12 cellular contexts compared by ENCODE assay signal in the genomic region with DNA sequence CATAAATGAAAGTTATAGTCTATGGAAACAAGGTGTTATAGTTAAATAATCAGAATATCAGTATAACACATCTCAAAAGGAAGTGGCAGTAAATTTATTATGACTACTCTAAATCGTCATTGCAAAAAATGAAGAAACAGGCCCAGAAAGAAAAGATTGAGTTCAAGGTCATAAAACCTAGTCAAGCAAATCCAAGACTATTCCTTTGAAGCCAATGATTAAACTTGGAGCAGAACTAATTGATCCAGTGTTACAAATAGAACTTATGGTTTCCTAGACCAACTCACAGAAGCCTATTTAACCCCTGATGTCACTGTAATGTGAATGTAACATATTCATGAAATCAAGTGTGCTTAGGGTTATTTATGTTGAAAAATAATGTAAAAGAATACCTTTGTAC. TPM values are rescaled to one million over a fixed set of nuclear protein-coding genes. Genes with fewer than 3 reads are reported as not detected.
DNase-seq lines count a peak whose midpoint lies in the region; ATAC-seq, FAIRE-seq and TF ChIP-seq lines count a peak whose summit lies in the region.
"Had no signal": no experiment of that assay in that cellular context is flagged by ENCODE, and none has a peak within 500 bp of the region (broad histone marks: within the 10 kb centered on the region; RNA-seq: fewer than 3 reads in every experiment).

No MANE protein-coding gene starts in this region.

- peaks cover 30% of the 10 kb centered on the region for H4K20me1 ChIP-seq in astrocyte (ENCODE audit: insufficient read depth, low read length)

- peaks cover 0 to 19% of the 10 kb centered on the region in 2 experiments; a peak in 1 of 3 replicates for H3K36me3 ChIP-seq in HEK293 (ENCODE audit: control insufficient read depth in 2 of 2, insufficient read depth in 1 of 2, low read length in 2 of 2)
- H3K36me3 ChIP-seq in astrocyte (ENCODE audit: insufficient read depth, low read length): no peaks in the 10 kb centered on the region
- H3K36me3 ChIP-seq in mesodermal cell (ENCODE audit: control insufficient read depth, insufficient read depth, low read length): peaks cover 13% of the 10 kb centered on the region
- H3K36me3 ChIP-seq in small intestine (ENCODE audit: control insufficient read depth in 2 of 2, insufficient read depth in 2 of 2, low read length in 2 of 2): no peaks in the 10 kb centered on the region

- H3K27ac Mint-ChIP-seq in astrocyte (ENCODE audit: unreplicated experiment): no peak overlapping the region

- peaks cover 54% of the 10 kb centered on the region for H3K79me2 ChIP-seq in astrocyte (ENCODE audit: insufficient read depth, low read length)

- TF ChIP-seq CTCF in AG10803 (conservative IDR thresholded peaks at IDR 0.05; ENCODE audit: low read length) (no peak), HEK293 (tag by site-specific recombination; IDR thresholded peaks at IDR 0.05) (no peak), astrocyte (IDR thresholded peaks at IDR 0.05; ENCODE audit: insufficient read depth, low read depth, low read length) (no peak)

- peak overlapping the region; percentile 85 for H3K4me3 ChIP-seq in AG10803 (ENCODE audit: low read length)
- peak overlapping the region; percentile 86; the same call in 1 of the 2 replicates for H3K4me3 ChIP-seq in HEK293 (ENCODE audit: low read depth, low read length)
- peak overlapping the region; percentile 83 for H3K4me3 ChIP-seq in astrocyte (ENCODE audit: insufficient read depth, low read depth, low read length)
- H3K4me3 ChIP-seq in mesodermal cell (ENCODE audit: extremely low read depth, insufficient read depth, low read length, poor library complexity, severe bottlenecking): peak overlapping the region; percentile 63
- no peak overlapping the region for H3K4me3 ChIP-seq in small intestine (ENCODE audit: low read depth in 1 of 2, low read length in 2 of 2)

- H3K27ac ChIP-seq in HEK293 (ENCODE audit: extremely low read depth, low read depth, low read length) (no peak overlapping the region), astrocyte (ENCODE audit: low read depth, low read length) (no peak overlapping the region), mesodermal cell (ENCODE audit: low read depth, low read length, severe bottlenecking) (no peak overlapping the region), small intestine (ENCODE audit: low read depth in 1 of 2, low read length in 1 of 2) (no peak overlapping the region)

- H3K9me3 ChIP-seq in HEK293 (ENCODE audit: control insufficient read depth, insufficient read depth, low read depth, low read length): no peaks in the 10 kb centered on the region
- no peaks in the 10 kb centered on the region for H3K9me3 ChIP-seq in astrocyte (ENCODE audit: insufficient read depth, low read depth, low read length)
- H3K9me3 ChIP-seq in mesodermal cell (ENCODE audit: control insufficient read depth, low read length): no peaks in the 10 kb centered on the region
- H3K9me3 ChIP-seq in small intestine (ENCODE audit: control insufficient read depth, low read depth): no peaks in the 10 kb centered on the region
- H3K9me3 ChIP-seq: heart right ventricle had no signal

- CTCF ChIA-PET in HEK293 (lab: Yijun Ruan, JAX): no interaction called here

- H3K4me3 Mint-ChIP-seq in astrocyte (ENCODE audit: unreplicated experiment): peak overlapping the region; percentile 91

- H3K36me3 Mint-ChIP-seq in astrocyte (ENCODE audit: low read depth, unreplicated experiment): no peaks in the 10 kb centered on the region

- H3K4me1 ChIP-seq in HEK293 (ENCODE audit: control insufficient read depth, insufficient read depth, low read length): no peaks in the 10 kb centered on the region
- peaks cover 11% of the 10 kb centered on the region for H3K4me1 ChIP-seq in astrocyte (ENCODE audit: insufficient read depth, low read length)
- H3K4me1 ChIP-seq in mesodermal cell (ENCODE audit: control insufficient read depth, insufficient read depth, low read length, poor library complexity, severe bottlenecking): no peaks in the 10 kb centered on the region
- no peaks in the 10 kb centered on the region for H3K4me1 ChIP-seq in small intestine (ENCODE audit: control insufficient read depth in 2 of 2, insufficient read depth in 1 of 2, low read depth in 1 of 2, low read length in 1 of 2)

- ATAC-seq in GM18517 (IDR thresholded peaks at IDR 0.05; ENCODE audit: unreplicated experiment): no peak
- ATAC-seq: heart right ventricle, sciatic nerve had no signal

- POLR2A ChIA-PET in HEK293 (lab: Yijun Ruan, JAX): interaction anchor here (3.2 kb wide), 1 partner anchor 11 kb away, joined by 39 read pairs; a partner anchor contains a TSS

- peaks cover 12% of the 10 kb centered on the region for H3K4me1 Mint-ChIP-seq in astrocyte (ENCODE audit: low read depth, unreplicated experiment)

- FAIRE-seq in astrocyte (lab: Jason Lieb, UNC) (peak; percentile 95), small intestine (lab: Jason Lieb, UNC) (no peak)

- H3K27me3 ChIP-seq in astrocyte (ENCODE audit: insufficient read depth, low read length) (no peaks in the 10 kb centered on the region), small intestine (ENCODE audit: control insufficient read depth in 2 of 2, insufficient read depth in 2 of 2, low read length in 2 of 2) (no peaks in the 10 kb centered on the region)

- no peaks in the 10 kb centered on the region for H3K9me3 Mint-ChIP-seq in astrocyte (ENCODE audit: unreplicated experiment)

- no peaks in the 10 kb centered on the region for H3K27me3 Mint-ChIP-seq in astrocyte (ENCODE audit: low read depth, unreplicated experiment)

- WGBS in mesodermal cell (ENCODE audit: insufficient coverage in 2 of 2), 2 experiments: no CpG with 5 or more reads among the region's 1 CpG
- WGBS in small intestine, 3 donors: 9 to 17% (median 10%) methylated on average over 1 of the region's 1 CpG

- no peak for DNase-seq in AG10803 (ENCODE audit: low read depth)
- no peak for DNase-seq in astrocyte (ENCODE audit: low read depth)
- no peak for DNase-seq in SK-N-DZ (ENCODE audit: low spot score)
- no peak for DNase-seq in T-helper 9 cell
- no peak for DNase-seq in small intestine
- DNase-seq: heart right ventricle, NCI-H1436, SHP77 treated with DMSO at 0.1 percent for 48 hours had no signal

- peak overlapping the region; percentile 90 for H3K4me2 ChIP-seq in astrocyte (ENCODE audit: low read length)

- peak overlapping the region; percentile 88 for H3K9ac ChIP-seq in astrocyte (ENCODE audit: low read length)

- no peak overlapping the region for H2AFZ ChIP-seq in astrocyte (ENCODE audit: low read depth, low read length)

TF ChIP-seq in HEK293, 187 proteins besides CTCF, POLR2A, EP300 and RAD21:
- TF ChIP-seq SCRT2 (tag by site-specific recombination; IDR thresholded peaks at IDR 0.05) (no peak), ZNF404 (tag by site-specific recombination; IDR thresholded peaks at IDR 0.05) (no peak), ZEB2 (tag by site-specific recombination; IDR thresholded peaks at IDR 0.05) (no peak), TCF7L2 (IDR thresholded peaks at IDR 0.05; ENCODE audit: borderline replicate concordance, low read depth, low read length) (peak; percentile 40; the same call in 1 of the 2 replicates), HOXD13 (CRISPR knock-in tag; IDR thresholded peaks at IDR 0.05; ENCODE audit: borderline replicate concordance) (no peak)
- TF ChIP-seq, protein P1, sequence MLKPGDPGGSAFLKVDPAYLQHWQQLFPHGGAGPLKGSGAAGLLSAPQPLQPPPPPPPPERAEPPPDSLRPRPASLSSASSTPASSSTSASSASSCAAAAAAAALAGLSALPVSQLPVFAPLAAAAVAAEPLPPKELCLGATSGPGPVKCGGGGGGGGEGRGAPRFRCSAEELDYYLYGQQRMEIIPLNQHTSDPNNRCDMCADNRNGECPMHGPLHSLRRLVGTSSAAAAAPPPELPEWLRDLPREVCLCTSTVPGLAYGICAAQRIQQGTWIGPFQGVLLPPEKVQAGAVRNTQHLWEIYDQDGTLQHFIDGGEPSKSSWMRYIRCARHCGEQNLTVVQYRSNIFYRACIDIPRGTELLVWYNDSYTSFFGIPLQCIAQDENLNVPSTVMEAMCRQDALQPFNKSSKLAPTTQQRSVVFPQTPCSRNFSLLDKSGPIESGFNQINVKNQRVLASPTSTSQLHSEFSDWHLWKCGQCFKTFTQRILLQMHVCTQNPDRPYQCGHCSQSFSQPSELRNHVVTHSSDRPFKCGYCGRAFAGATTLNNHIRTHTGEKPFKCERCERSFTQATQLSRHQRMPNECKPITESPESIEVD (tag by site-specific recombination; IDR thresholded peaks at IDR 0.05): peak; percentile 65

RNA-seq across cellular contexts. Expression of a gene that starts 1.9 kb away (rescaled TPM):
- total RNA-seq in astrocyte: 27.5 and 28.8 TPM in 2 replicates
- polyA plus RNA-seq in mesodermal cell (2013, experiment 1 of 2): 16.3 TPM
- 16.1 TPM for polyA plus RNA-seq in mesodermal cell (2013, experiment 2 of 2)
- 12.0 and 13.4 TPM in 2 replicates for polyA plus RNA-seq in SK-N-DZ (2014; cell fraction: cytosol; rRNA removed)
- polyA plus RNA-seq in SK-N-DZ (2014; cell fraction: nucleus; rRNA removed): 11.1 and 12.3 TPM in 2 replicates
- polyA plus RNA-seq in small intestine: 10 to 100 TPM in 1 of 3 donors, 1 to 10 TPM in 2; 4.9 to 12.8 (median 7.8) TPM

RNA-seq across cellular contexts. Expression of a gene that starts 11.3 kb away (rescaled TPM):
- 5.0 and 5.3 TPM in 2 replicates for total RNA-seq in astrocyte
- 3.5 TPM for polyA plus RNA-seq in mesodermal cell (2013, experiment 1 of 2)
- polyA plus RNA-seq in mesodermal cell (2013, experiment 2 of 2): 3.0 TPM
- polyA plus RNA-seq in SK-N-DZ (2014; cell fraction: cytosol; rRNA removed): 4.7 and 11.6 TPM in 2 replicates
- 6.0 and 6.4 TPM in 2 replicates for polyA plus RNA-seq in SK-N-DZ (2014; cell fraction: nucleus; rRNA removed)
- polyA plus RNA-seq in small intestine: 1 to 10 TPM; 2.2 to 9.4 (median 6.6) TPM

RNA-seq across cellular contexts. Expression of a gene that starts 55.8 kb away (rescaled TPM):
- total RNA-seq in astrocyte: 0.98 and 2.1 TPM in 2 replicates
- polyA plus RNA-seq in mesodermal cell (2013, experiment 1 of 2): 1.9 TPM
- 2.2 TPM for polyA plus RNA-seq in mesodermal cell (2013, experiment 2 of 2)
- 15.4 and 18.4 TPM in 2 replicates for polyA plus RNA-seq in SK-N-DZ (2014; cell fraction: cytosol; rRNA removed)
- polyA plus RNA-seq in SK-N-DZ (2014; cell fraction: nucleus; rRNA removed): 21.5 and 22.5 TPM in 2 replicates
- polyA plus RNA-seq in small intestine: under 1 TPM in 1 of 3 donors, not detected in 2; 0.70 TPM

Comparison
In these comparisons a context has a peak if more than half of its experiments do, and no peak if none do; other contexts are left out.
1. H3K4me3 ChIP-seq: peak in AG10803 (single experiment), HEK293 (single experiment), astrocyte (single experiment) and mesodermal cell (single experiment); none in small intestine (0 of 2).